Comparison of ENCODE assay signal across 2 cellular contexts in the genomic region with DNA sequence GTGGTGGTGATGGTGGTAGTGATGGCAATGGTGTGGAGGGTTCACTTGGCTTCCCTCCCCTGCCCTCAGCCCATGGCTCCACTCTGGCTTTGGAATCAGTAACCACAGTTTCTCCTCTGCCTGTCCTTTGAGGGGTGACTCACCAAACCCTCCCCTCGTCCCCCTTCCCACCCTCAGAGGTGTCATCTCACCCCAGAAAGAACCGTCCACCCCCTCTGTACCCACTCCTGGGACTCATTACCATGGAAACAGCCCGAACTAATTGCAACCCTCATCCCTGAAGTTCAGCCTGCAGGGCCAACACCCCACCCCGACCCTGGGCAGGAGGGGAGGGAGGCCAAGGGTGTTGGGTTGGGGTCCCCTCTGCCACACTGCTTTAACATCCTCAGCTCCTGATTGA.
TF ChIP-seq lines count a peak whose summit lies in the region.

No MANE protein-coding gene starts in this region.

TF ChIP-seq in HCT116, 20 proteins besides CTCF, POLR2A, EP300 and RAD21:
- no peak for TF ChIP-seq POLR2AphosphoS5 (IDR thresholded peaks at IDR 0.05; ENCODE audit: low read depth, low read length)
- TF ChIP-seq CBX3 (IDR thresholded peaks at IDR 0.05; ENCODE audit: low read depth): no peak
- no peak for TF ChIP-seq SIN3A (IDR thresholded peaks at IDR 0.05; ENCODE audit: low read depth)
- no peak for TF ChIP-seq ELF1 (IDR thresholded peaks at IDR 0.05; ENCODE audit: borderline replicate concordance, low read depth)
- no peak for TF ChIP-seq TCF7L2 (IDR thresholded peaks at IDR 0.05; ENCODE audit: borderline replicate concordance, extremely low read depth, insufficient read depth, insufficient read length)
- TF ChIP-seq YY1 (IDR thresholded peaks at IDR 0.05; ENCODE audit: extremely low read depth, insufficient replicate concordance, low read depth, low read length): no peak
- no peak for TF ChIP-seq ZFX (IDR thresholded peaks at IDR 0.05)
- TF ChIP-seq, protein P1, sequence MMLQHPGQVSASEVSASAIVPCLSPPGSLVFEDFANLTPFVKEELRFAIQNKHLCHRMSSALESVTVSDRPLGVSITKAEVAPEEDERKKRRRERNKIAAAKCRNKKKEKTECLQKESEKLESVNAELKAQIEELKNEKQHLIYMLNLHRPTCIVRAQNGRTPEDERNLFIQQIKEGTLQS (IDR thresholded peaks at IDR 0.05): no peak
- TF ChIP-seq, protein P2, sequence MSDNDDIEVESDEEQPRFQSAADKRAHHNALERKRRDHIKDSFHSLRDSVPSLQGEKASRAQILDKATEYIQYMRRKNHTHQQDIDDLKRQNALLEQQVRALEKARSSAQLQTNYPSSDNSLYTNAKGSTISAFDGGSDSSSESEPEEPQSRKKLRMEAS (IDR thresholded peaks at IDR 0.05): no peak
- TF ChIP-seq SRF (IDR thresholded peaks at IDR 0.05; ENCODE audit: low read depth): no peak
- no peak for TF ChIP-seq ZNF274 (IDR thresholded peaks at IDR 0.05; ENCODE audit: low read depth, low read length)
- TF ChIP-seq, protein P3, sequence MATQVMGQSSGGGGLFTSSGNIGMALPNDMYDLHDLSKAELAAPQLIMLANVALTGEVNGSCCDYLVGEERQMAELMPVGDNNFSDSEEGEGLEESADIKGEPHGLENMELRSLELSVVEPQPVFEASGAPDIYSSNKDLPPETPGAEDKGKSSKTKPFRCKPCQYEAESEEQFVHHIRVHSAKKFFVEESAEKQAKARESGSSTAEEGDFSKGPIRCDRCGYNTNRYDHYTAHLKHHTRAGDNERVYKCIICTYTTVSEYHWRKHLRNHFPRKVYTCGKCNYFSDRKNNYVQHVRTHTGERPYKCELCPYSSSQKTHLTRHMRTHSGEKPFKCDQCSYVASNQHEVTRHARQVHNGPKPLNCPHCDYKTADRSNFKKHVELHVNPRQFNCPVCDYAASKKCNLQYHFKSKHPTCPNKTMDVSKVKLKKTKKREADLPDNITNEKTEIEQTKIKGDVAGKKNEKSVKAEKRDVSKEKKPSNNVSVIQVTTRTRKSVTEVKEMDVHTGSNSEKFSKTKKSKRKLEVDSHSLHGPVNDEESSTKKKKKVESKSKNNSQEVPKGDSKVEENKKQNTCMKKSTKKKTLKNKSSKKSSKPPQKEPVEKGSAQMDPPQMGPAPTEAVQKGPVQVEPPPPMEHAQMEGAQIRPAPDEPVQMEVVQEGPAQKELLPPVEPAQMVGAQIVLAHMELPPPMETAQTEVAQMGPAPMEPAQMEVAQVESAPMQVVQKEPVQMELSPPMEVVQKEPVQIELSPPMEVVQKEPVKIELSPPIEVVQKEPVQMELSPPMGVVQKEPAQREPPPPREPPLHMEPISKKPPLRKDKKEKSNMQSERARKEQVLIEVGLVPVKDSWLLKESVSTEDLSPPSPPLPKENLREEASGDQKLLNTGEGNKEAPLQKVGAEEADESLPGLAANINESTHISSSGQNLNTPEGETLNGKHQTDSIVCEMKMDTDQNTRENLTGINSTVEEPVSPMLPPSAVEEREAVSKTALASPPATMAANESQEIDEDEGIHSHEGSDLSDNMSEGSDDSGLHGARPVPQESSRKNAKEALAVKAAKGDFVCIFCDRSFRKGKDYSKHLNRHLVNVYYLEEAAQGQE (IDR thresholded peaks at IDR 0.05; ENCODE audit: low read depth): no peak
- no peak for TF ChIP-seq SP1 (IDR thresholded peaks at IDR 0.05; ENCODE audit: low read depth)
- no peak for TF ChIP-seq EZH2phosphoT487 (IDR thresholded peaks at IDR 0.05; ENCODE audit: borderline replicate concordance)
- TF ChIP-seq JUND (IDR thresholded peaks at IDR 0.05): no peak
- no peak for TF ChIP-seq CEBPB (IDR thresholded peaks at IDR 0.05; ENCODE audit: low read depth)
- no peak for TF ChIP-seq EZH2 (IDR thresholded peaks at IDR 0.05)
- TF ChIP-seq EGR1 (IDR thresholded peaks at IDR 0.05; ENCODE audit: low read depth): no peak

TF ChIP-seq in K562, 482 proteins besides CTCF, POLR2A, EP300 and RAD21:
- TF ChIP-seq RBM22 (IDR thresholded peaks at IDR 0.05; ENCODE audit: low read depth, low read length, poor library complexity, severe bottlenecking) (no peak), HNRNPUL1 (IDR thresholded peaks at IDR 0.05; ENCODE audit: low read length) (no peak), RFX1 (IDR thresholded peaks at IDR 0.05) (peak; percentile 63; the same call in 1 of the 2 replicates), EGR1 (conservative IDR thresholded peaks at IDR 0.05) (peak; percentile 40), FOSL1 (tag; conservative IDR thresholded peaks at IDR 0.05) (peak; percentile 67; the same call in 1 of the 2 replicates), JUND (IDR thresholded peaks at IDR 0.05; ENCODE audit: borderline replicate concordance, low read depth, low read length) (peak; percentile 39; the same call in 1 of the 2 replicates), JUND (tag; IDR thresholded peaks at IDR 0.05; ENCODE audit: borderline replicate concordance, low read depth, low read length) (0 out of 3 replicates have a peak, but pooled peaks have one; percentile 30)
- TF ChIP-seq, protein P4, sequence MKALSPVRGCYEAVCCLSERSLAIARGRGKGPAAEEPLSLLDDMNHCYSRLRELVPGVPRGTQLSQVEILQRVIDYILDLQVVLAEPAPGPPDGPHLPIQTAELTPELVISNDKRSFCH (CRISPR knock-in tag; IDR thresholded peaks at IDR 0.05): no peak
- TF ChIP-seq, protein P4 (tag; IDR thresholded peaks at IDR 0.05): no peak
- TF ChIP-seq, protein P5, sequence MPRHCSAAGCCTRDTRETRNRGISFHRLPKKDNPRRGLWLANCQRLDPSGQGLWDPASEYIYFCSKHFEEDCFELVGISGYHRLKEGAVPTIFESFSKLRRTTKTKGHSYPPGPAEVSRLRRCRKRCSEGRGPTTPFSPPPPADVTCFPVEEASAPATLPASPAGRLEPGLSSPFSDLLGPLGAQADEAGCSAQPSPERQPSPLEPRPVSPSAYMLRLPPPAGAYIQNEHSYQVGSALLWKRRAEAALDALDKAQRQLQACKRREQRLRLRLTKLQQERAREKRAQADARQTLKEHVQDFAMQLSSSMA (CRISPR knock-in tag; IDR thresholded peaks at IDR 0.05): no peak
